ENCODE assay signal across 16 cellular contexts in the genomic region with DNA sequence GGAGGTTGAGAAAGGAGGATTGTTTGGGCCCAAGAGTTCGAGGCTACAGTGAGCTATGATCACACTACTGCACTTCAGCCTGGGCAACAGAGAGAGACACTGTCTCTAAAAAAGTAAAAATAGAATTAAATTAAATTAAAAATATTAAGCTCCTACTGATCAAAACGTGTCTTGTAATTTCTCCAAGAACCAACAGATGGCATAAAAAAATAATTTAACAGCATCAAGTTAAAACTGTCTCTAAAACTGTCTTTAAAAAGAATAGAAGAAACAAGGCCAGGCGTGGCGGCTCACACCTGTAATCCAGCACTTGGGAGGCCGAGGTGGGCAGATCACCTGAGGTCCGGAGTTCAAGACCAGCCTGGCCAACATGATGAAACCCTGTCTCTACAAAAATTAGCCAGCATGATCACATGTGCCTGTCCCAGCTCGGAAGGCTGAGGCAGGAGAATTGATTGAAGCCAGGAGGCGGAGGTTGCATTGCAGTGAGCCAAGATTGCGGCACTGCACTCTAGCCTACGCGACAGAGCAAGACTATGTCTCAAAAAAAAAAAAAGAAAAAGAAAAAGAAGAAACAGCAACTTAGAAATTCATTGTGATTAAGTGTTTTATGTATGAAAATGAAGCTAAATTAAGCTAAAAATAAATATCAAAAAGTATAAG.
"Had no signal": no experiment of that assay in that cellular context is flagged by ENCODE, and none has a peak within 500 bp of the region (broad histone marks: within the 10 kb centered on the region; RNA-seq: fewer than 3 reads in every experiment).

No MANE protein-coding gene starts in this region.

- DNase-seq: activated CD4-positive, alpha-beta T cell treated with anti-CD3 and anti-CD28 coated beads for 4 hours; activated CD8-positive, alpha-beta memory T cell treated with anti-CD3 and anti-CD28 coated beads, Interleukin-2, amount 50 U/mL, for 48 hours; activated CD8-positive, alpha-beta T cell treated with anti-CD3 and anti-CD28 coated beads, Interleukin-2, amount 10 ng/mL, durations not matched to agents 7 days and 5 days; activated T-cell treated with anti-CD3 and anti-CD28 coated beads, Interleukin-2, amount 50 U/mL, for 1 hour; brain microvascular endothelial cell; MM.1S; NCI-H1105; NCI-H1436; NCI-H1694 treated with DMSO at 0.1 percent for 48 hours; NCI-H2029 treated with DMSO at 0.1 percent for 48 hours; NCI-H524; PC-9; SHP77 treated with DMSO at 0.1 percent for 48 hours; T-cell had no signal

- H3K4me3 ChIP-seq: PC-9 had no signal

- H2AFZ ChIP-seq: PC-9 had no signal

- H3K4me2 ChIP-seq: KMS-11, PC-9 had no signal

- H3K9ac ChIP-seq: KMS-11 had no signal

- H3K27ac ChIP-seq: brain microvascular endothelial cell, KMS-11, PC-9, VCaP had no signal

- ATAC-seq: activated CD8-positive, alpha-beta T cell treated with anti-CD3 and anti-CD28 coated beads, Interleukin-2, amount 10 ng/mL, durations not matched to agents 7 days and 5 days; T-cell had no signal

- H3K27me3 ChIP-seq: brain microvascular endothelial cell had no signal
